In the genomic region with DNA sequence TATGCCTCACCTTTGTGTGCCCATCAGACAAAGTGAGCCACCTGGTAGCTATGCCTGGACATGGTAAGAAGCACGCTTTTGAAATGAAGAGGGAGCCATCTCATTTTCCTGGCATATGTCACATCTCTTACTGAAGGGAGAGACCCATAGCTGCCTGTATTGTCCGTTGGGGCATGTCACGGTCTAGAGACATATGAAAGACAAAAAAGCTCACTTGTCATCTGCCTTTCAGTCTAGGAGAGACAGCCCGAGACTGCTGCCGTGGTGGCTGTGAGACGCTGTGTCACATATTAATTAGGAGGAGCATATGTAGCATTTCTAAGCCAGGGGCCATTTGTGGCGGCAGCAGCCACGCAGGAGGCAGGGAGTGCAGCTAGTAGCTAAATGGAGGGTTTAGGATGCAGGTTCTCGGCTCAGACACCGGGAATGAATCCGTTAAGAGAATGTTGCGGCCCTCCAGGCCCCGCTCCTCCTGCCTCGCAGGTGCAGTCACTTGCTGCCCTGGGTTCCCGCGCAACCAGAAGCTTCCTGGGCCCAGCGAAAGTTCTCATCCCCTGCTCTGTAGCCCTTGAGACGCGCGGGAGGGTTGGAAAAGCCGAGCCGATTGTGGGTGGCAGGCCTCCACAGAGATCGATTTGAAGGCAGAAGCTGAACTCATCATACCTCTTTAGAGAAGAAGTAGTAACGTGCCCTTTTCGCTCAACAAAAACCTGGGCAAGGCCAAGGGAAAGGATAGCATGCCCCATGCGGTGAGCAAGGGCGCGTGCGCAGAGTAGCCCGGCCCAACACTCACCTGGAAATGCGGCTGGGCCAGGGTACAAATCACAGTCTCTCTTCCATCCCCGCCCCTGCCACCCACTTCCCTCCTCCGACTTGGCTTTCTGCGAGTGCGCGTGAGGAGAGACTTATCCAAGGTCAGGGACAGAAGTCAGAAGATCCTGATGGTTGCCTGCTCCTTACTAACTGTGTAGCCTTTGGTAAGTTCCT, we compare ENCODE assay signal across 20 cellular contexts.
"Had no signal": no experiment of that assay in that cellular context is flagged by ENCODE, and none has a peak within 500 bp of the region (broad histone marks: within the 10 kb centered on the region; RNA-seq: fewer than 3 reads in every experiment).

No MANE protein-coding gene starts in this region.

- H3K4me3 ChIP-seq: body of pancreas, dorsolateral prefrontal cortex, esophagus squamous epithelium, gastrocnemius medialis, left ventricle myocardium inferior, right atrium auricular region, tibial artery had no signal

- H3K36me3 ChIP-seq: esophagus squamous epithelium, gastrocnemius medialis, left ventricle myocardium inferior, right atrium auricular region, tibial artery had no signal

- H3K27me3 ChIP-seq: body of pancreas, dorsolateral prefrontal cortex, gastrocnemius medialis, right atrium auricular region, tibial artery had no signal

- H3K4me1 ChIP-seq: gastrocnemius medialis had no signal

- H3K27ac ChIP-seq: body of pancreas, dorsolateral prefrontal cortex, esophagus squamous epithelium, gastrocnemius medialis, left ventricle myocardium inferior, right atrium auricular region, tibial artery had no signal

- H3K9me3 ChIP-seq: body of pancreas, esophagus squamous epithelium, gastrocnemius medialis, left ventricle myocardium inferior, tibial artery had no signal

- DNase-seq: activated CD4-positive, alpha-beta T cell treated with anti-CD3 and anti-CD28 coated beads for 1 hour; activated CD4-positive, alpha-beta T cell treated with anti-CD3 and anti-CD28 coated beads, Interleukin-2, amount 50 U/mL, for 1 hour; activated CD8-positive, alpha-beta T cell treated with anti-CD3 and anti-CD28 coated beads, Interleukin-2, amount 10 ng/mL, durations not matched to agents 7 days and 5 days; activated gamma-delta T cell treated with Interleukin-2 at 50 U/mL for 16 hours; anterior cingulate cortex; body of pancreas; effector memory CD8-positive, alpha-beta T cell; esophagus squamous epithelium; gastrocnemius medialis; head of caudate nucleus; hypothalamus; left ventricle myocardium inferior; naive thymus-derived CD8-positive, alpha-beta T cell; posterior cingulate gyrus; stimulated activated CD4-positive, alpha-beta T cell treated with anti-CD3 and anti-CD28 coated beads, Interleukin-4, amount 100 ng/mL, for 24 hours; stimulated activated naive CD4-positive, alpha-beta T cell treated with Interleukin-2 at 50 U/mL for 16 hours; T-helper 9 cell; tibial artery had no signal
